Comparison of ENCODE assay signal across 1 cellular context in the genomic region with DNA sequence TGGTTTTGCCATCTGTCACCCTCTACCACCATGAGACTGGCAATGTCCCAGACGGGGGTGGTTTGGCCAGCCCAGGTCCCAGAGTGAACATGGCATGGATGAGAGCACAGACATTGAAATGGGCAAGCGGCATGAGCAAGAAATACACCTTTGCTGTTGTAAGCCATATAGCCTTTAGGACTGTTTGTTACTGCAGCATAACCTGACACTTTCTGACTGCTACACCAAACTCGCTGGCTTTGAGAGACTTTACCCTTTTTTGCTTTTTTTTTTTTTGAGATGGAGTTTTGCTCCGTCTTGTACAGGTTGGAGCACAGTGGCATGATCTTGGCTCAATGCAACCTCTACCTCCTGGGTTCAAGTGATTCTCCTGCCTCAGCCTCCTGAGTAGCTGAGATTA.
TF ChIP-seq lines count a peak whose summit lies in the region.

No MANE protein-coding gene starts in this region.

TF ChIP-seq in WTC11, 78 proteins besides CTCF, POLR2A, EP300 and RAD21 (continued from another document):
- TF ChIP-seq ZMAT4 (CRISPR knock-in tag; IDR thresholded peaks at IDR 0.05): no peak
